Comparison of ENCODE assay signal across 8 cellular contexts in genomic region chrX:1591102-1591862, GRCh38. TPM values are rescaled to one million over a fixed set of nuclear protein-coding genes. Genes with fewer than 3 reads are reported as not detected.
DNase-seq lines count a peak whose midpoint lies in the region; ATAC-seq, FAIRE-seq and TF ChIP-seq lines count a peak whose summit lies in the region.

TSS of gene AKAP17A (plus strand) at chrX:1591604. CDS start at chrX:1593463, 1,859 bp downstream.

- H3K36me3 ChIP-seq in psoas muscle (ENCODE audit: insufficient read depth in 1 of 2, low read depth in 1 of 2), result peaks cover 0 to 31% of the 10 kb centered on the region in 2 donors

- 2% methylated on average over 66 of the region's 66 CpGs for WGBS in right cardiac atrium
- 2 to 4% (median 3%) methylated on average over 34 to 66 of the region's 66 CpGs for WGBS in psoas muscle, 3 donors

- no peak for FAIRE-seq in urothelium cell line (lab: Jason Lieb, UNC)

- intact Hi-C loops in right cardiac atrium (cut with DNase I), result no loop called here
- intact Hi-C loops in psoas muscle (cut with DNase I), result loop anchor here (5.0 to 10.0 kb wide), 4 partner anchors 134 to 734 kb away; partner anchors contain the start of gene ASMTL (in 1 of the 2)

- H3K4me3 ChIP-seq in right cardiac atrium (ENCODE audit: low read length) (peak within 1 kb of the TSS; percentile 94), psoas muscle (peak within 1 kb of the TSS; percentile 77)

- H3K4me1 ChIP-seq in right cardiac atrium (ENCODE audit: control insufficient read depth, insufficient read depth, low read length) (peaks cover 6% of the 10 kb centered on the region), psoas muscle (peaks cover 12% of the 10 kb centered on the region)

- TF ChIP-seq CTCF in psoas muscle (IDR thresholded peaks at IDR 0.05), result no peak

- DNase-seq in NCI-H187 treated with DMSO at 0.1 percent for 48 hours (lab: John Stamatoyannopoulos, UW) (peak; percentile 36), T-helper 2 cell (peak; percentile 93 to 97 (median 96)), anterior cingulate cortex (lab: John Stamatoyannopoulos, UW) (peak; percentile 41 to 98 (median 94)), right cardiac atrium (peak; percentile 95 to 99 (median 97)), psoas muscle (peak; percentile 96 to 98), urothelium cell line (ENCODE audit: low spot score) (peak; percentile 82)

- ATAC-seq in GM18499 (IDR thresholded peaks at IDR 0.05; ENCODE audit: insufficient read depth, unreplicated experiment), result peak; percentile 55
- peak; percentile 84 for ATAC-seq in HG02943 (IDR thresholded peaks at IDR 0.05; ENCODE audit: low read depth, unreplicated experiment)
- peak; percentile 94 to 97 for ATAC-seq in right cardiac atrium
- peak; percentile 97 to 99 (median 98) for ATAC-seq in psoas muscle

- H3K27me3 ChIP-seq in right cardiac atrium (ENCODE audit: control insufficient read depth, insufficient read depth) (no peaks in the 10 kb centered on the region), psoas muscle (ENCODE audit: insufficient read depth in 3 of 3, low read length in 2 of 3) (no peaks in the 10 kb centered on the region)

- H3K27ac ChIP-seq in right cardiac atrium (ENCODE audit: low read length) (peak within 1 kb of the TSS; percentile 81), psoas muscle (peak within 1 kb of the TSS; percentile 88)

- H3K9me3 ChIP-seq in right cardiac atrium (ENCODE audit: control insufficient read depth, low read length) (no peaks in the 10 kb centered on the region), psoas muscle (no peaks in the 10 kb centered on the region)

RNA-seq across cellular contexts. Expression of gene AKAP17A, which starts in this region (rescaled TPM):
- 10 to 100 TPM; 18.9 to 20.6 (median 19.9) TPM for total RNA-seq in right cardiac atrium
- 21.3 TPM for polyA plus RNA-seq in right cardiac atrium
- total RNA-seq in psoas muscle, result 10 to 100 TPM in 3 of 4 donors, 1 to 10 TPM in 1; 9.9 to 20.4 (median 13.1) TPM
- polyA plus RNA-seq in psoas muscle, result 10 to 100 TPM; 13.2 to 25.1 (median 24.0) TPM

Comparison
In these comparisons a context has a peak if more than half of its experiments do, and no peak if none do; other contexts are left out.
1. Peak in every context shown above with its lines: DNase-seq, ATAC-seq, H3K4me3 ChIP-seq and H3K27ac ChIP-seq.
2. DNase-seq: peak in every context shown above with its lines; median percentile 97 in right cardiac atrium; 97 in psoas muscle; 96 in T-helper 2 cell; 94 in anterior cingulate cortex; 82 in urothelium cell line; 36 in NCI-H187 treated with DMSO at 0.1 percent for 48 hours.
3. intact Hi-C loops: an anchor here in psoas muscle (5.0 to 10.0 kb wide); none called in right cardiac atrium.